In the genomic region with DNA sequence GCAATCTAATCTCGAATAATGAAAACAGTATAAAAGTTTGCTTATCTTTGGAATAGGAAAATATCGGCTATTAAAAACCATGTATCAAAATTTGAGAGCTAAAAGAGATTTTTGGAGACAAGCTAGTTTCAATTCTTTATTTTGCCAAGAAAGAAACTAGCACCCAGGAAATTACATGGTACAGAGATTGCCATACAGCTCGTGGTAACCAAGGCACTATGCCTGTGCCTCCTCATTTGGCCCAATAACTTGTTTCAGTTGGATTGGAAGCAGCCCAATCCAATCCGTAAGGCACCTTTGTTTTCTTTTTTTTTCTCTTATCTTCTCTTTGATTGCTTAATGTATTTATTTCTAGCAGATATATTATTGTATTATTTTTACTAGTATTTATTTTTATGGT, we compare ENCODE assay signal across 22 cellular contexts.
DNase-seq lines count a peak whose midpoint lies in the region; TF ChIP-seq lines count a peak whose summit lies in the region.
"Had no signal": no experiment of that assay in that cellular context is flagged by ENCODE, and none has a peak within 500 bp of the region (broad histone marks: within the 10 kb centered on the region; RNA-seq: fewer than 3 reads in every experiment).

No MANE protein-coding gene starts in this region.

- H3K36me3 Mint-ChIP-seq in activated naive CD4-positive, alpha-beta T cell treated with anti-CD3 and anti-CD28 coated beads, Interleukin-2, amount 10 ng/mL, durations not matched to agents 7 days and 5 days: no peaks in the 10 kb centered on the region
- peaks cover 32% of the 10 kb centered on the region for H3K36me3 Mint-ChIP-seq in nephron progenitor cell (ENCODE audit: low read depth)
- H3K36me3 Mint-ChIP-seq: CD8-positive, alpha-beta memory T cell had no signal

- H3K4me3 ChIP-seq in HUES6 (ENCODE audit: low read depth, low read length): no peak overlapping the region
- no peak overlapping the region for H3K4me3 ChIP-seq in subcutaneous abdominal adipose tissue (ENCODE audit: low read depth in 1 of 5, low read length in 5 of 5)

- H3K27ac ChIP-seq in HUES6 (ENCODE audit: low read depth, low read length) (0 out of 2 replicates have a peak overlapping the region, but pooled peaks have one; percentile 18), angular gyrus (ENCODE audit: low read depth, low read length) (peak overlapping the region; percentile 98), subcutaneous abdominal adipose tissue (ENCODE audit: low read depth, low read length) (peak overlapping the region; percentile 68)
- H3K27ac ChIP-seq: HL-60 had no signal

- peak; percentile 60 for DNase-seq in inferior parietal cortex (ENCODE audit: extremely low spot score)
- no peak for DNase-seq in activated naive CD4-positive, alpha-beta T cell treated with anti-CD3 and anti-CD28 coated beads, Interleukin-2, amount 10 ng/mL, durations not matched to agents 7 days and 5 days
- no peak for DNase-seq in NCI-H2107 treated with DMSO at 0.1 percent for 48 hours (lab: John Stamatoyannopoulos, UW; ENCODE audit: unreplicated experiment)
- no peak for DNase-seq in nephron progenitor cell
- no peak for DNase-seq in T-helper 2 cell
- DNase-seq: C1 segment of cervical spinal cord; CD8-positive, alpha-beta memory T cell; DND-41; H9; IMR-90; NCI-H1048; NCI-H146; NCI-H2029 treated with DMSO at 0.1 percent for 48 hours; NCI-H510A; NCI-H774; OCI-M1; SHP77 treated with DMSO at 0.1 percent for 48 hours; SK-N-SH had no signal

- H3K9me3 ChIP-seq in HUES6 (ENCODE audit: control insufficient read depth, insufficient read depth, low read depth, low read length) (no peaks in the 10 kb centered on the region), subcutaneous abdominal adipose tissue (ENCODE audit: control insufficient read depth in 5 of 5, low read length in 5 of 5) (no peaks in the 10 kb centered on the region)
- H3K9me3 ChIP-seq: SK-N-SH had no signal

- no peak for TF ChIP-seq CTCF in nephron progenitor cell (IDR thresholded peaks at IDR 0.05)

- H3K4me1 ChIP-seq in HUES6 (ENCODE audit: control insufficient read depth, insufficient read depth, low read length) (peaks cover 30% of the 10 kb centered on the region), subcutaneous abdominal adipose tissue (ENCODE audit: control insufficient read depth in 5 of 5, insufficient read depth in 5 of 5, low read length in 5 of 5) (peaks cover 0 to 46% (median 26%) of the 10 kb centered on the region in 5 donors)

- no peaks in the 10 kb centered on the region for H3K27me3 Mint-ChIP-seq in activated naive CD4-positive, alpha-beta T cell treated with anti-CD3 and anti-CD28 coated beads, Interleukin-2, amount 10 ng/mL, durations not matched to agents 7 days and 5 days
- no peaks in the 10 kb centered on the region for H3K27me3 Mint-ChIP-seq in nephron progenitor cell (ENCODE audit: low read depth, poor library complexity)
- H3K27me3 Mint-ChIP-seq: CD8-positive, alpha-beta memory T cell had no signal

- no peaks in the 10 kb centered on the region for H3K27me3 ChIP-seq in HUES6 (ENCODE audit: control insufficient read depth, insufficient read depth, low read length)
- no peaks in the 10 kb centered on the region for H3K27me3 ChIP-seq in subcutaneous abdominal adipose tissue (ENCODE audit: control insufficient read depth in 5 of 5, insufficient read depth in 4 of 5, low read length in 5 of 5)

- H3K4me1 Mint-ChIP-seq in activated naive CD4-positive, alpha-beta T cell treated with anti-CD3 and anti-CD28 coated beads, Interleukin-2, amount 10 ng/mL, durations not matched to agents 7 days and 5 days: no peaks in the 10 kb centered on the region
- H3K4me1 Mint-ChIP-seq in nephron progenitor cell: peaks cover 13% of the 10 kb centered on the region
- H3K4me1 Mint-ChIP-seq: CD8-positive, alpha-beta memory T cell had no signal

- no peak overlapping the region for H3K4me3 Mint-ChIP-seq in activated naive CD4-positive, alpha-beta T cell treated with anti-CD3 and anti-CD28 coated beads, Interleukin-2, amount 10 ng/mL, durations not matched to agents 7 days and 5 days
- H3K4me3 Mint-ChIP-seq in nephron progenitor cell: no peak overlapping the region
- H3K4me3 Mint-ChIP-seq: CD8-positive, alpha-beta memory T cell; H9 had no signal

- H3K27ac Mint-ChIP-seq in activated naive CD4-positive, alpha-beta T cell treated with anti-CD3 and anti-CD28 coated beads, Interleukin-2, amount 10 ng/mL, durations not matched to agents 7 days and 5 days: no peak overlapping the region
- no peak overlapping the region for H3K27ac Mint-ChIP-seq in nephron progenitor cell
- H3K27ac Mint-ChIP-seq: CD8-positive, alpha-beta memory T cell had no signal

- H3K36me3 ChIP-seq in HUES6 (ENCODE audit: control insufficient read depth, insufficient read depth, low read length): peaks cover 15% of the 10 kb centered on the region
- no peaks in the 10 kb centered on the region for H3K36me3 ChIP-seq in subcutaneous abdominal adipose tissue (ENCODE audit: control insufficient read depth in 5 of 5, insufficient read depth in 5 of 5, low read length in 5 of 5)

- no peaks in the 10 kb centered on the region for H3K9me3 Mint-ChIP-seq in activated naive CD4-positive, alpha-beta T cell treated with anti-CD3 and anti-CD28 coated beads, Interleukin-2, amount 10 ng/mL, durations not matched to agents 7 days and 5 days
- H3K9me3 Mint-ChIP-seq in nephron progenitor cell: peaks cover 4% of the 10 kb centered on the region
- H3K9me3 Mint-ChIP-seq: H9 had no signal

- no peak overlapping the region for H3K9ac ChIP-seq in HUES6 (ENCODE audit: low read length)
- peak overlapping the region in 1 of 5 donors; percentile 40 for H3K9ac ChIP-seq in subcutaneous abdominal adipose tissue (ENCODE audit: low read length in 5 of 5)
- H3K9ac ChIP-seq: SK-N-SH had no signal

- CTCF ChIA-PET in activated naive CD4-positive, alpha-beta T cell treated with anti-CD3 and anti-CD28 coated beads, Interleukin-2, amount 10 ng/mL, durations not matched to agents 7 days and 5 days (lab: Charles Lee): interaction anchor here (0.8 kb wide), 1 partner anchor 33 kb away, joined by 3 read pairs; no protein-coding TSS in a partner anchor

Comparison
In these comparisons a context has a peak if more than half of its experiments do, and no peak if none do; other contexts are left out.
1. H3K27ac ChIP-seq: peak in every context shown above with its lines; median percentile 98 in angular gyrus; 68 in subcutaneous abdominal adipose tissue; 18 in HUES6.